ENCODE assay signal across 1 cellular context in genomic region chr4:85701881-85702321, GRCh38.
TF ChIP-seq lines count a peak whose summit lies in the region.

No MANE protein-coding gene starts in this region.

TF ChIP-seq in GM12878, 131 proteins besides CTCF, POLR2A, EP300 and RAD21:
- TF ChIP-seq USF2 (IDR thresholded peaks at IDR 0.05; ENCODE audit: borderline replicate concordance, low read depth, low read length) (no peak), IKZF1 (conservative IDR thresholded peaks at IDR 0.05) (0 out of 2 replicates have a peak, but pooled peaks have one; percentile 30), NFYA (IDR thresholded peaks at IDR 0.05; ENCODE audit: borderline replicate concordance, low read depth, low read length) (no peak), ZNF274 (IDR thresholded peaks at IDR 0.05; ENCODE audit: insufficient read depth, insufficient read length) (no peak), SREBF1 (IDR thresholded peaks at IDR 0.05; ENCODE audit: low read length) (peak; percentile 59; the same call in 1 of the 2 replicates), MEF2A (IDR thresholded peaks at IDR 0.05; ENCODE audit: insufficient read depth, low read depth, low read length) (peak; percentile 77; the same call in 1 of the 2 replicates), ZBED1 (IDR thresholded peaks at IDR 0.05; ENCODE audit: borderline replicate concordance) (0 out of 2 replicates have a peak, but pooled peaks have one; percentile 35), SIN3A (IDR thresholded peaks at IDR 0.05; ENCODE audit: low read depth, low read length) (no peak), BCL11A (IDR thresholded peaks at IDR 0.05; ENCODE audit: low read depth, low read length) (peak; percentile 48; the same call in 1 of the 2 replicates), BACH1 (IDR thresholded peaks at IDR 0.05; ENCODE audit: borderline replicate concordance) (peak; percentile 46; the same call in 1 of the 2 replicates), ATF7 (IDR thresholded peaks at IDR 0.05; ENCODE audit: low read depth) (peak; percentile 73), IRF4 (IDR thresholded peaks at IDR 0.05; ENCODE audit: low read depth, low read length) (peak; percentile 62; the same call in 1 of the 2 replicates), TBL1XR1 (IDR thresholded peaks at IDR 0.05; ENCODE audit: low read depth, low read length) (0 out of 2 replicates have a peak, but pooled peaks have one; percentile 34), GABPA (IDR thresholded peaks at IDR 0.05; ENCODE audit: low read depth) (0 out of 2 replicates have a peak, but pooled peaks have one; percentile 22), RUNX3 (IDR thresholded peaks at IDR 0.05; ENCODE audit: low read length) (peak; percentile 53), DPF2 (IDR thresholded peaks at IDR 0.05) (peak; percentile 91), IKZF2 (IDR thresholded peaks at IDR 0.05) (peak; percentile 50 to 76; a peak in 3 of 4 replicates), MTA3 (IDR thresholded peaks at IDR 0.05; ENCODE audit: borderline replicate concordance, low read length) (0 out of 2 replicates have a peak, but pooled peaks have one; percentile 58), MTA2 (IDR thresholded peaks at IDR 0.05; ENCODE audit: low read depth) (peak; percentile 86), CHD1 (IDR thresholded peaks at IDR 0.05; ENCODE audit: low read depth, low read length) (no peak), MEF2B (IDR thresholded peaks at IDR 0.05; ENCODE audit: partially characterized antibody, poor library complexity, severe bottlenecking) (peak; percentile 60), PML (IDR thresholded peaks at IDR 0.05; ENCODE audit: low read length) (no peak), RELA (IDR thresholded peaks at IDR 0.05; ENCODE audit: borderline replicate concordance, partially characterized antibody) (peak; percentile 24), JUND (IDR thresholded peaks at IDR 0.05; ENCODE audit: low read depth, low read length) (peak; percentile 69), NBN (IDR thresholded peaks at IDR 0.05) (0 out of 2 replicates have a peak, but pooled peaks have one; percentile 39), CEBPB (IDR thresholded peaks at IDR 0.05; ENCODE audit: borderline replicate concordance in 1 of 2, low read depth in 2 of 2, low read length in 2 of 2) (peak in 1 of 2 experiments; percentile 59; a peak in 1 of 4 replicates), CREM (IDR thresholded peaks at IDR 0.05; ENCODE audit: low read depth) (0 out of 2 replicates have a peak, but pooled peaks have one; percentile 38), ATF2 (IDR thresholded peaks at IDR 0.05; ENCODE audit: low read length) (peak; percentile 92), CBX5 (IDR thresholded peaks at IDR 0.05; ENCODE audit: low read depth) (0 out of 2 replicates have a peak, but pooled peaks have one; percentile 59), EGR1 (IDR thresholded peaks at IDR 0.05; ENCODE audit: borderline replicate concordance in 1 of 2, low read depth in 2 of 2, low read length in 2 of 2) (0 out of 3 replicates have a peak, but pooled peaks of 1 of the 2 experiments have one; percentile 8), ZNF24 (IDR thresholded peaks at IDR 0.05) (no peak), FOXM1 (IDR thresholded peaks at IDR 0.05; ENCODE audit: low read depth, low read length) (peak; percentile 83; the same call in 1 of the 2 replicates), SPI1 (IDR thresholded peaks at IDR 0.05; ENCODE audit: borderline replicate concordance, insufficient read depth, low read depth, low read length) (peak; percentile 81), RELB (IDR thresholded peaks at IDR 0.05; ENCODE audit: low read depth) (peak; percentile 91), JUNB (IDR thresholded peaks at IDR 0.05) (peak; percentile 96), SKIL (IDR thresholded peaks at IDR 0.05; ENCODE audit: low read depth, poor library complexity, severe bottlenecking) (peak; percentile 56), ZNF217 (IDR thresholded peaks at IDR 0.05) (peak; percentile 98), MXI1 (IDR thresholded peaks at IDR 0.05; ENCODE audit: low read depth, low read length) (no peak), BMI1 (IDR thresholded peaks at IDR 0.05; ENCODE audit: borderline replicate concordance) (peak; percentile 80), ZNF592 (IDR thresholded peaks at IDR 0.05) (no peak), NFIC (IDR thresholded peaks at IDR 0.05; ENCODE audit: low read depth, low read length) (peak; percentile 99)
